Comparison of ENCODE assay signal across 26 cellular contexts in the genomic region with DNA sequence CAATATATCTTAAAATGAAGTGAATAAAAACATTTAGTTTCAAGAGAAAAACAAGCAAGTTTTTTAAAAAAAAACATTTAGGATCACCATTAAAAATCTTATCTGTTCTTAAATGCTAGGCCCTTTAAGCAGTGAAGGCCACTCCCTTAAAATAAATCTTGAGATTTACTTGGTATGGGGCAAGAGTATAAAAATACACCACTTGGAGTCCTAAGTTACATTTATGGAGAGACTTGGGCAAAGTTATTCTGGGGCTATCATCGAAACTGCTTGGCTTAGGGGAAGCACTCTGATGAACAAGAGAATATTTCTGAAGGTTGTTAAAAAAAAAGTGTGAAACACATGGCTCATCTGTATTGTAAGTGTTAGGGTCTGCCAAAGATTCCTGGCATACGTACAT.
"Had no signal": no experiment of that assay in that cellular context is flagged by ENCODE, and none has a peak within 500 bp of the region (broad histone marks: within the 10 kb centered on the region; RNA-seq: fewer than 3 reads in every experiment).

No MANE protein-coding gene starts in this region.

- H3K27me3 ChIP-seq: heart left ventricle, neural progenitor cell, spleen, testis had no signal

- H3K9ac ChIP-seq: neural progenitor cell had no signal

- H3K9me3 ChIP-seq: testis had no signal

- H3K4me1 Mint-ChIP-seq: mesothelial cell of epicardium, neural progenitor cell had no signal

- H3K36me3 ChIP-seq: neural progenitor cell, WERI-Rb-1 had no signal

- H3K27ac ChIP-seq: heart left ventricle, neural progenitor cell, spleen, testis, WERI-Rb-1 had no signal

- ATAC-seq: activated T-helper 17 cell treated with anti-CD3 and anti-CD28 coated beads, Interleukin-2, amount 50 U/mL, for 72 hours; heart left ventricle; left colon; naive thymus-derived CD4-positive, alpha-beta T cell; right cardiac atrium had no signal

- H3K4me2 ChIP-seq: neural progenitor cell had no signal

- H3K4me3 Mint-ChIP-seq: activated CD4-positive, alpha-beta memory T cell treated with anti-CD3 and anti-CD28 coated beads for 36 hours; activated CD4-positive, alpha-beta T cell treated with anti-CD3 and anti-CD28 coated beads, Interleukin-2, amount 10 ng/mL, durations not matched to agents 24 days and 14 days; activated T-helper 17 cell treated with anti-CD3 and anti-CD28 coated beads, Interleukin-2, amount 50 U/mL, for 72 hours; immature natural killer cell; mesothelial cell of epicardium; naive thymus-derived CD4-positive, alpha-beta T cell; neural progenitor cell had no signal

- H3K9me3 Mint-ChIP-seq: activated T-helper 17 cell treated with anti-CD3 and anti-CD28 coated beads, Interleukin-2, amount 50 U/mL, for 72 hours; immature natural killer cell; neural progenitor cell had no signal

- H3K4me1 ChIP-seq: neural progenitor cell, testis had no signal

- H3K27ac Mint-ChIP-seq: activated CD4-positive, alpha-beta memory T cell treated with anti-CD3 and anti-CD28 coated beads for 36 hours; activated CD4-positive, alpha-beta T cell treated with anti-CD3 and anti-CD28 coated beads, Interleukin-2, amount 10 ng/mL, durations not matched to agents 24 days and 14 days; activated T-helper 17 cell treated with anti-CD3 and anti-CD28 coated beads, Interleukin-2, amount 50 U/mL, for 72 hours; mesothelial cell of epicardium; neural progenitor cell had no signal

- H3K27me3 Mint-ChIP-seq: activated CD4-positive, alpha-beta memory T cell treated with anti-CD3 and anti-CD28 coated beads for 36 hours; activated CD4-positive, alpha-beta T cell treated with anti-CD3 and anti-CD28 coated beads, Interleukin-2, amount 10 ng/mL, durations not matched to agents 24 days and 14 days; activated T-helper 17 cell treated with anti-CD3 and anti-CD28 coated beads, Interleukin-2, amount 50 U/mL, for 72 hours; naive thymus-derived CD4-positive, alpha-beta T cell had no signal

- H3K4me3 ChIP-seq: heart left ventricle, neural progenitor cell, spleen, testis had no signal

- DNase-seq: activated CD4-positive, alpha-beta memory T cell treated with anti-CD3 and anti-CD28 coated beads for 36 hours; activated CD4-positive, alpha-beta T cell treated with anti-CD3 and anti-CD28 coated beads, Interleukin-2, amount 10 ng/mL, durations not matched to agents 24 days and 14 days; activated CD4-positive, CD25-positive, alpha-beta regulatory T cell treated with anti-CD3 and anti-CD28 coated beads, Interleukin-2, amount 50 U/mL, for 72 hours; activated CD8-positive, alpha-beta memory T cell treated with anti-CD3 and anti-CD28 coated beads, Interleukin-2, amount 50 U/mL, for 4 hours; activated gamma-delta T cell treated with Interleukin-2 at 50 U/mL for 16 hours; activated naive CD4-positive, alpha-beta T cell treated with anti-CD3 and anti-CD28 coated beads, Interleukin-2, amount 50 U/mL, for 16 hours; activated T-cell treated with anti-CD3 and anti-CD28 coated beads, Interleukin-2, amount 50 U/mL, for 1 hour; amygdala; caudate nucleus; foreskin fibroblast; heart left ventricle; hypothalamus; immature natural killer cell; kidney; left colon; naive thymus-derived CD4-positive, alpha-beta T cell; occipital lobe; right cardiac atrium; spleen; stimulated activated naive CD4-positive, alpha-beta T cell treated with Interleukin-2 at 50 U/mL for 16 hours; testis; trophoblast cell; WERI-Rb-1 had no signal

- H2AFZ ChIP-seq: neural progenitor cell had no signal
